1 cellular context compared by ENCODE assay signal in genomic region chr10:102841827-102842345, GRCh38.
A peak's percentile ranks its signal among the peaks of the same experiment; 100 is the strongest.
TF ChIP-seq lines count a peak whose summit lies in the region.

No MANE protein-coding gene starts in this region.

TF ChIP-seq in HepG2, 621 proteins besides CTCF, POLR2A, EP300 and RAD21:
- no peak for TF ChIP-seq SALL2 (CRISPR knock-in tag; IDR thresholded peaks at IDR 0.05)
- TF ChIP-seq ZFYVE20 (CRISPR knock-in tag; IDR thresholded peaks at IDR 0.05; ENCODE audit: borderline replicate concordance, low read depth) = no peak
- 0 out of 2 replicates have a peak, but pooled peaks have one; percentile 26 for TF ChIP-seq ZNF12 (CRISPR knock-in tag; IDR thresholded peaks at IDR 0.05)
- TF ChIP-seq ZFP37 (CRISPR knock-in tag; IDR thresholded peaks at IDR 0.05; ENCODE audit: borderline replicate concordance) = no peak
- peak; percentile 45; the same call in 1 of the 2 replicates for TF ChIP-seq CEBPB (IDR thresholded peaks at IDR 0.05; ENCODE audit: borderline replicate concordance, low read depth, low read length)
- peak; percentile 46; the same call in 1 of the 2 replicates for TF ChIP-seq GATAD2A (CRISPR knock-in tag; IDR thresholded peaks at IDR 0.05)
- TF ChIP-seq FOXA1 (IDR thresholded peaks at IDR 0.05) = no peak
- peak; percentile 72 for TF ChIP-seq FOXA1 (CRISPR knock-in tag; IDR thresholded peaks at IDR 0.05)
- 0 out of 2 replicates have a peak, but pooled peaks have one; percentile 40 for TF ChIP-seq CEBPG (CRISPR knock-in tag; IDR thresholded peaks at IDR 0.05)
- TF ChIP-seq HMG20A (CRISPR knock-in tag; IDR thresholded peaks at IDR 0.05; ENCODE audit: borderline replicate concordance) = peak; percentile 37; the same call in 1 of the 2 replicates
- TF ChIP-seq BCLAF1 (IDR thresholded peaks at IDR 0.05) = no peak
- no peak for TF ChIP-seq SP2 (CRISPR knock-in tag; IDR thresholded peaks at IDR 0.05)
- TF ChIP-seq FOXA3 (CRISPR knock-in tag; IDR thresholded peaks at IDR 0.05) = peak; percentile 79
- TF ChIP-seq ZNF772 (CRISPR knock-in tag; IDR thresholded peaks at IDR 0.05) = no peak
- no peak for TF ChIP-seq ZNF235 (CRISPR knock-in tag; IDR thresholded peaks at IDR 0.05; ENCODE audit: borderline replicate concordance)
- no peak for TF ChIP-seq GTF2F1 (IDR thresholded peaks at IDR 0.05; ENCODE audit: low read length)
